8 cellular contexts compared by ENCODE assay signal in genomic region chr13:48975926-48976676, GRCh38. TPM values are rescaled to one million over a fixed set of nuclear protein-coding genes. Genes with fewer than 3 reads are reported as not detected.
DNase-seq lines count a peak whose midpoint lies in the region; ATAC-seq and TF ChIP-seq lines count a peak whose summit lies in the region.

No MANE protein-coding gene starts in this region.

- peak overlapping the region; percentile 98 for H3K27ac Mint-ChIP-seq in activated naive CD4-positive, alpha-beta T cell treated with anti-CD3 and anti-CD28 coated beads for 36 hours

- H3K27me3 Mint-ChIP-seq in activated naive CD4-positive, alpha-beta T cell treated with anti-CD3 and anti-CD28 coated beads for 36 hours (ENCODE audit: low read depth), result peaks cover 4% of the 10 kb centered on the region

- H3K36me3 Mint-ChIP-seq in activated naive CD4-positive, alpha-beta T cell treated with anti-CD3 and anti-CD28 coated beads for 36 hours (ENCODE audit: low read depth), result peaks cover 29% of the 10 kb centered on the region

- CTCF ChIA-PET in activated naive CD4-positive, alpha-beta T cell treated with anti-CD3 and anti-CD28 coated beads for 36 hours (lab: Charles Lee), result interaction anchor here (0.6 kb wide), 1 partner anchor 65 kb away, joined by 3 read pairs; no protein-coding TSS in a partner anchor

- in situ Hi-C loops in HAP-1 (cut with MboI; ENCODE audit: low sequenced_read_pairs), result no loop called here

- H3K4me1 Mint-ChIP-seq in activated naive CD4-positive, alpha-beta T cell treated with anti-CD3 and anti-CD28 coated beads for 36 hours (ENCODE audit: low read depth), result peaks cover 32% of the 10 kb centered on the region

- H3K4me3 ChIP-seq in HAP-1 (peak overlapping the region; percentile 77), SJSA1 (peak overlapping the region; percentile 97), gastroesophageal sphincter (peak overlapping the region; percentile 68 to 91), suprapubic skin (peak overlapping the region; percentile 91)

- H3K27ac ChIP-seq in SJSA1 (peak overlapping the region; percentile 94), gastroesophageal sphincter (peak overlapping the region; percentile 89 to 99 (median 98)), suprapubic skin (peak overlapping the region; percentile 98)

- TF ChIP-seq EP300 in gastroesophageal sphincter (IDR thresholded peaks at IDR 0.05) (no peak), suprapubic skin (IDR thresholded peaks at IDR 0.05) (no peak)

- no peaks in the 10 kb centered on the region for H3K27me3 ChIP-seq in HAP-1 (ENCODE audit: low read depth)
- H3K27me3 ChIP-seq in SJSA1 (replicated peaks), result no peaks in the 10 kb centered on the region
- H3K27me3 ChIP-seq in gastroesophageal sphincter, result no peaks in the 10 kb centered on the region
- no peaks in the 10 kb centered on the region for H3K27me3 ChIP-seq in suprapubic skin

- peaks cover 28% of the 10 kb centered on the region for H3K9me3 Mint-ChIP-seq in activated naive CD4-positive, alpha-beta T cell treated with anti-CD3 and anti-CD28 coated beads for 36 hours

- intact Hi-C loops in activated naive CD4-positive, alpha-beta T cell treated with anti-CD3 and anti-CD28 coated beads for 36 hours (cut with micrococcal nuclease), result loop anchor here (1.0 to 5.0 kb wide), 18 partner anchors 19 to 939 kb away; partner anchors contain the start of genes CAB39L, CDADC1, CYSLTR2 and KPNA3

- TF ChIP-seq CTCF in gastroesophageal sphincter (IDR thresholded peaks at IDR 0.05) (peak in 1 of 4 experiments; percentile 47), suprapubic skin (IDR thresholded peaks at IDR 0.05) (no peak)

- H3K36me3 ChIP-seq in HAP-1 (replicated peaks), result no peaks in the 10 kb centered on the region
- H3K36me3 ChIP-seq in SJSA1, result peaks cover 8% of the 10 kb centered on the region
- H3K36me3 ChIP-seq in gastroesophageal sphincter, result no peaks in the 10 kb centered on the region
- H3K36me3 ChIP-seq in suprapubic skin, result no peaks in the 10 kb centered on the region

- peak; percentile 90 for DNase-seq in GM03348 (ENCODE audit: low spot score)
- DNase-seq in HAP-1 (ENCODE audit: low spot score in 2 of 2), result peak; percentile 80 to 89
- DNase-seq in M059J (ENCODE audit: low read depth), result peak; percentile 82
- peak; percentile 82 to 89 for DNase-seq in SJSA1 (ENCODE audit: low read depth in 1 of 2, low spot score in 2 of 2)
- DNase-seq in activated naive CD4-positive, alpha-beta T cell treated with anti-CD3 and anti-CD28 coated beads for 36 hours, result peak; percentile 89
- DNase-seq in occipital lobe (lab: John Stamatoyannopoulos, UW), result peak; percentile 83
- DNase-seq in suprapubic skin (ENCODE audit: low spot score in 2 of 2), result peak; percentile 88 to 90

- peak overlapping the region; percentile 96 for H3K4me3 Mint-ChIP-seq in activated naive CD4-positive, alpha-beta T cell treated with anti-CD3 and anti-CD28 coated beads for 36 hours

- peaks cover 25% of the 10 kb centered on the region for H3K4me1 ChIP-seq in HAP-1
- peaks cover 17% of the 10 kb centered on the region for H3K4me1 ChIP-seq in SJSA1 (replicated peaks)
- H3K4me1 ChIP-seq in gastroesophageal sphincter, result peaks cover 0 to 51% (median 0%) of the 10 kb centered on the region in 3 donors
- peaks cover 25% of the 10 kb centered on the region for H3K4me1 ChIP-seq in suprapubic skin

- H3K9me3 ChIP-seq in HAP-1 (peaks cover 12% of the 10 kb centered on the region), SJSA1 (replicated peaks) (no peaks in the 10 kb centered on the region), gastroesophageal sphincter (no peaks in the 10 kb centered on the region), suprapubic skin (no peaks in the 10 kb centered on the region)

- WGBS in gastroesophageal sphincter (ENCODE audit: low coverage in 1 of 2), 2 donors, result no CpG with 5 or more reads among the region's 85 CpGs
- WGBS in suprapubic skin, result under 1% methylated on average over 23 of the region's 85 CpGs

- TF ChIP-seq POLR2A in gastroesophageal sphincter (IDR thresholded peaks at IDR 0.05) (peak; percentile 39 to 51), suprapubic skin (IDR thresholded peaks at IDR 0.05) (peak; percentile 14 to 40)

- peak; percentile 92 for ATAC-seq in gastroesophageal sphincter

RNA-seq across cellular contexts. Expression of gene FNDC3A, which starts 0.4 kb away (rescaled TPM):
- 36.4 and 48.6 TPM in 2 replicates for total RNA-seq in M059J (2014; rRNA removed; shearing (Covaris generic))
- total RNA-seq in SJSA1 (2014; rRNA removed; shearing (Covaris generic)), result 24.3 and 51.3 TPM in 2 replicates
- 10 to 100 TPM; 17.1 to 18.3 TPM for total RNA-seq in activated naive CD4-positive, alpha-beta T cell treated with anti-CD3 and anti-CD28 coated beads for 36 hours
- total RNA-seq in gastroesophageal sphincter, result 10 to 100 TPM; 36.4 to 55.9 (median 47.8) TPM
- 84.8 TPM for total RNA-seq in occipital lobe
- total RNA-seq in suprapubic skin, result 10 to 100 TPM; 19.9 to 30.7 (median 24.9) TPM

Comparison
In these comparisons a context has a peak if more than half of its experiments do, and no peak if none do; other contexts are left out.
1. Peak in every context shown above with its lines: DNase-seq, ATAC-seq, H3K4me3 ChIP-seq and H3K27ac ChIP-seq.